In the genomic region with DNA sequence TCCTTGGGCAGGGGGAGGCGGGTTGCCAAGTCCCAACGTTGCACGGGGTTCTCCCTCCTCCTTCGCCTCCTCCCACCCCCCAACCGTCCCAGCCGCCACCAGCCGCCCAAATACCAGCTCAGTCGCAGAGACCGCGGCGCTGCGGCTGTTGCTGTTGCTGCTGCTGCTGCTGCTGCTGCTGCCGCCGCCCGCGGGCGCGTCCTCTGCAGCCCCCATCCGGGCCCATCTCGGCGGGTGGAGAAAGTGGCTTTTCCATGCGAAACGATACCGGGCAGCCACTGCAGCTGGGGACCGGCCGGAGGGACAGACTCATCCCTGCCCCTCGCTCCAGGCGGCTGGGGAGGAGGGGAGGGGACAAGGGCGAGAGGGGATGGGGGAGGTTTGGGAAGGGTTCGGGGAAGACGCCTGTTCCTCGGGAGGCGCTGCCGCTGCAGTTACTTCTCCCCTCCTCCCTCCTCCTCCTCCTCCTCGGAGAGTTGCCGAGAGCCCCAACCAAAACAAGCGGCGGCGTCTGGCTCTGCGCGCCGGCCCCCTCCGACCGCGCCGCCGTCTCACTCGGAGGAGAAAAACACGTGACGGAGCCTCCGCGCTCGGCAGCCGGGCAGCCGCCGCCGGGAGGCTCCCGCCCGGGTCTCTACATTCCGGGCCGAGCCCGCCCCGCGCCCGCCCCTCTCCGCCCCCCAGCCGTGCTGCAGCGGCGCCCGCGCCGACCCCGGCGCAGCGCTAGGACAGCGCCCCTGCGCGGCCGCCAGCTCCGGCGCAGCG, we compare ENCODE assay signal across 8 cellular contexts. TPM values are rescaled to one million over a fixed set of nuclear protein-coding genes. Genes with fewer than 3 reads are reported as not detected.
DNase-seq lines count a peak whose midpoint lies in the region; ATAC-seq lines count a peak whose summit lies in the region.

A gene with protein sequence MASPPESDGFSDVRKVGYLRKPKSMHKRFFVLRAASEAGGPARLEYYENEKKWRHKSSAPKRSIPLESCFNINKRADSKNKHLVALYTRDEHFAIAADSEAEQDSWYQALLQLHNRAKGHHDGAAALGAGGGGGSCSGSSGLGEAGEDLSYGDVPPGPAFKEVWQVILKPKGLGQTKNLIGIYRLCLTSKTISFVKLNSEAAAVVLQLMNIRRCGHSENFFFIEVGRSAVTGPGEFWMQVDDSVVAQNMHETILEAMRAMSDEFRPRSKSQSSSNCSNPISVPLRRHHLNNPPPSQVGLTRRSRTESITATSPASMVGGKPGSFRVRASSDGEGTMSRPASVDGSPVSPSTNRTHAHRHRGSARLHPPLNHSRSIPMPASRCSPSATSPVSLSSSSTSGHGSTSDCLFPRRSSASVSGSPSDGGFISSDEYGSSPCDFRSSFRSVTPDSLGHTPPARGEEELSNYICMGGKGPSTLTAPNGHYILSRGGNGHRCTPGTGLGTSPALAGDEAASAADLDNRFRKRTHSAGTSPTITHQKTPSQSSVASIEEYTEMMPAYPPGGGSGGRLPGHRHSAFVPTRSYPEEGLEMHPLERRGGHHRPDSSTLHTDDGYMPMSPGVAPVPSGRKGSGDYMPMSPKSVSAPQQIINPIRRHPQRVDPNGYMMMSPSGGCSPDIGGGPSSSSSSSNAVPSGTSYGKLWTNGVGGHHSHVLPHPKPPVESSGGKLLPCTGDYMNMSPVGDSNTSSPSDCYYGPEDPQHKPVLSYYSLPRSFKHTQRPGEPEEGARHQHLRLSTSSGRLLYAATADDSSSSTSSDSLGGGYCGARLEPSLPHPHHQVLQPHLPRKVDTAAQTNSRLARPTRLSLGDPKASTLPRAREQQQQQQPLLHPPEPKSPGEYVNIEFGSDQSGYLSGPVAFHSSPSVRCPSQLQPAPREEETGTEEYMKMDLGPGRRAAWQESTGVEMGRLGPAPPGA (N-terminal part only) (minus strand): TSS at position 610 of the 765 bp plus-strand sequence. CDS start 1,082 bp downstream, outside the sequence.

- in situ Hi-C loops in ACHN (cut with HindIII; ENCODE audit: low pct_ligation_motif_present, low pct_unique_long_range_greater_than_20kb, low sequenced_read_pairs) = no loop called here

- peak; percentile 84 for DNase-seq in ACHN
- DNase-seq in NCI-H226 = peak; percentile 59
- DNase-seq in activated CD4-positive, alpha-beta T cell treated with anti-CD3 and anti-CD28 coated beads, Interleukin-2, amount 50 U/mL, for 4 hours = peak; percentile 47 to 54
- DNase-seq in effector CD8-positive, alpha-beta T cell (lab: John Stamatoyannopoulos, UW) = peak; percentile 54
- DNase-seq in lung microvascular endothelial cell (ENCODE audit: low read depth in 2 of 2) = peak; percentile 27 to 62
- DNase-seq in stimulated activated CD8-positive, alpha-beta memory T cell treated with anti-CD3 and anti-CD28 coated beads, Interleukin-12 subunit alpha, Interleukin-12 subunit beta, amount 100 ng/mL, for 4 hours (ENCODE audit: low read depth) = peak; percentile 48

- ATAC-seq in GM18519 (IDR thresholded peaks at IDR 0.05; ENCODE audit: low FRiP score, unreplicated experiment) = peak; percentile 32
- ATAC-seq in HG03039 (IDR thresholded peaks at IDR 0.05; ENCODE audit: unreplicated experiment) = peak; percentile 33

RNA-seq across cellular contexts. Expression of the gene that starts here (rescaled TPM):
- under 0.01 TPM in 2 replicates for total RNA-seq in lung microvascular endothelial cell

Comparison
In these comparisons a context has a peak if more than half of its experiments do, and no peak if none do; other contexts are left out.
1. Peak in every context shown above with its lines: DNase-seq and ATAC-seq.
2. Peak in DNase-seq in lung microvascular endothelial cell; RNA of the gene not detected or under 1 TPM.